In genomic region chr13:85254641-85255040, GRCh38 we compare ENCODE assay signal across 38 cellular contexts.
"Had no signal": no experiment of that assay in that cellular context is flagged by ENCODE, and none has a peak within 500 bp of the region (broad histone marks: within the 10 kb centered on the region; RNA-seq: fewer than 3 reads in every experiment).

No MANE protein-coding gene starts in this region.

- DNase-seq: activated B cell treated with CpG ODN at 0.5 μM for 24 hours; activated CD4-positive, alpha-beta memory T cell treated with anti-CD3 and anti-CD28 coated beads for 36 hours; activated CD4-positive, alpha-beta T cell treated with anti-CD3 and anti-CD28 coated beads for 4 hours; activated CD4-positive, alpha-beta T cell treated with anti-CD3 and anti-CD28 coated beads, Interleukin-2, amount 10 ng/mL, durations not matched to agents 24 days and 14 days; activated CD4-positive, alpha-beta T cell treated with anti-CD3 and anti-CD28 coated beads, Interleukin-2, amount 50 U/mL, for 1 hour; activated CD4-positive, alpha-beta T cell treated with anti-CD3 and anti-CD28 coated beads, Interleukin-2, amount 50 U/mL, for 4 hours; activated CD4-positive, CD25-positive, alpha-beta regulatory T cell treated with anti-CD3 and anti-CD28 coated beads, Interleukin-2, amount 50 U/mL, for 72 hours; activated CD8-positive, alpha-beta memory T cell treated with anti-CD3 and anti-CD28 coated beads, Interleukin-2, amount 50 U/mL, for 4 hours; activated CD8-positive, alpha-beta T cell treated with anti-CD3 and anti-CD28 coated beads for 36 hours; activated effector memory CD4-positive, alpha-beta T cell treated with anti-CD3 and anti-CD28 coated beads, Interleukin-2, amount 50 U/mL, for 16 hours; activated gamma-delta T cell treated with Interleukin-2 at 50 U/mL for 16 hours; activated naive CD4-positive, alpha-beta T cell; activated naive CD4-positive, alpha-beta T cell treated with anti-CD3 and anti-CD28 coated beads for 36 hours; activated naive CD4-positive, alpha-beta T cell treated with anti-CD3 and anti-CD28 coated beads, Interleukin-2, amount 50 U/mL, for 16 hours; activated naive CD8-positive, alpha-beta T cell treated with anti-CD3 and anti-CD28 coated beads for 36 hours; activated T-cell treated with anti-CD3 and anti-CD28 coated beads for 4 hours; activated T-cell treated with anti-CD3 and anti-CD28 coated beads, Interleukin-2, amount 50 U/mL, for 1 hour; activated T-cell treated with anti-CD3 and anti-CD28 coated beads, Interleukin-2, amount 50 U/mL, for 4 hours; activated T-cell treated with anti-CD3 and anti-CD28 coated beads, Interleukin-2, amount 50 U/mL, for 72 hours; adrenal gland; amniotic stem cell; aorta; body of pancreas; brain microvascular endothelial cell; caudate nucleus; cerebellar nuclear complex; T-helper 1 cell; T-helper 2 cell; T-helper 9 cell had no signal

- H3K4me3 Mint-ChIP-seq: activated B cell treated with CpG ODN at 0.5 μM for 24 hours; activated CD4-positive, alpha-beta memory T cell treated with anti-CD3 and anti-CD28 coated beads for 36 hours; activated CD4-positive, alpha-beta T cell treated with anti-CD3 and anti-CD28 coated beads, Interleukin-2, amount 10 ng/mL, durations not matched to agents 24 days and 14 days; activated CD8-positive, alpha-beta T cell treated with anti-CD3 and anti-CD28 coated beads for 36 hours; activated naive CD4-positive, alpha-beta T cell treated with anti-CD3 and anti-CD28 coated beads for 36 hours; activated naive CD8-positive, alpha-beta T cell treated with anti-CD3 and anti-CD28 coated beads for 36 hours; activated T-cell treated with anti-CD3 and anti-CD28 coated beads, Interleukin-2, amount 50 U/mL, for 4 hours; activated T-cell treated with anti-CD3 and anti-CD28 coated beads, Interleukin-2, amount 50 U/mL, for 72 hours; activated T-helper 1 cell treated with anti-CD3 and anti-CD28 coated beads, Interleukin-12 subunit alpha, Interleukin-12 subunit beta, Interleukin-2, Interleukin-4 antibody, amounts not matched to agents 30 ng/mL and 10 ng/mL and 1 ng/mL, durations not matched to agents 14 hours and 24 hours and 36 hours; activated T-helper 17 cell treated with anti-CD3 and anti-CD28 coated beads, Interleukin-2, amount 50 U/mL, for 72 hours; central memory CD8-positive, alpha-beta T cell; T-helper 1 cell treated with Interleukin-12 subunit alpha and Interleukin-12 subunit beta and Interleukin-4 antibody, amounts not matched to agents 30 μg/mL and 1 μg/mL, for 36 hours; T-helper 2 cell treated with Interferon-gamma antibody and Interleukin-4, amounts not matched to agents 5 μg/mL and 100 μg/mL, for 36 hours had no signal

- H3K4me1 Mint-ChIP-seq: activated B cell treated with CpG ODN at 0.5 μM for 24 hours; activated CD4-positive, alpha-beta T cell treated with anti-CD3 and anti-CD28 coated beads, Interleukin-2, amount 10 ng/mL, durations not matched to agents 24 days and 14 days; activated naive CD8-positive, alpha-beta T cell treated with anti-CD3 and anti-CD28 coated beads for 36 hours; activated T-helper 17 cell treated with anti-CD3 and anti-CD28 coated beads, Interleukin-2, amount 50 U/mL, for 72 hours; central memory CD8-positive, alpha-beta T cell had no signal

- H3K27me3 Mint-ChIP-seq: activated B cell treated with CpG ODN at 0.5 μM for 24 hours; activated CD4-positive, alpha-beta memory T cell treated with anti-CD3 and anti-CD28 coated beads for 36 hours; activated CD4-positive, alpha-beta T cell treated with anti-CD3 and anti-CD28 coated beads, Interleukin-2, amount 10 ng/mL, durations not matched to agents 24 days and 14 days; activated CD8-positive, alpha-beta T cell treated with anti-CD3 and anti-CD28 coated beads for 36 hours; activated naive CD8-positive, alpha-beta T cell treated with anti-CD3 and anti-CD28 coated beads for 36 hours; activated T-helper 17 cell treated with anti-CD3 and anti-CD28 coated beads, Interleukin-2, amount 50 U/mL, for 72 hours; central memory CD8-positive, alpha-beta T cell had no signal

- ATAC-seq: activated CD8-positive, alpha-beta T cell treated with anti-CD3 and anti-CD28 coated beads for 36 hours; activated naive CD4-positive, alpha-beta T cell treated with anti-CD3 and anti-CD28 coated beads, Interleukin-2, amount 50 U/mL, for 72 hours; activated T-cell treated with anti-CD3 and anti-CD28 coated beads, Interleukin-2, amount 50 U/mL, for 4 hours; activated T-cell treated with anti-CD3 and anti-CD28 coated beads, Interleukin-2, amount 50 U/mL, for 72 hours; activated T-helper 17 cell treated with anti-CD3 and anti-CD28 coated beads, Interleukin-2, amount 50 U/mL, for 72 hours; body of pancreas had no signal

- H3K36me3 Mint-ChIP-seq: activated CD4-positive, alpha-beta memory T cell treated with anti-CD3 and anti-CD28 coated beads for 36 hours; activated naive CD4-positive, alpha-beta T cell treated with anti-CD3 and anti-CD28 coated beads, Interleukin-2, amount 50 U/mL, for 72 hours; activated naive CD8-positive, alpha-beta T cell treated with anti-CD3 and anti-CD28 coated beads for 36 hours had no signal

- H3K27me3 ChIP-seq: adrenal gland, body of pancreas, brain microvascular endothelial cell, breast epithelium, cardiac muscle cell had no signal

- H3K9me3 ChIP-seq: adrenal gland, body of pancreas, breast epithelium had no signal

- H3K4me3 ChIP-seq: adrenal gland, body of pancreas, breast epithelium, cardiac muscle cell had no signal

- H3K27ac Mint-ChIP-seq: activated B cell treated with CpG ODN at 0.5 μM for 24 hours; activated CD4-positive, alpha-beta memory T cell treated with anti-CD3 and anti-CD28 coated beads for 36 hours; activated CD4-positive, alpha-beta T cell treated with anti-CD3 and anti-CD28 coated beads, Interleukin-2, amount 10 ng/mL, durations not matched to agents 24 days and 14 days; activated CD8-positive, alpha-beta T cell treated with anti-CD3 and anti-CD28 coated beads for 36 hours; activated naive CD4-positive, alpha-beta T cell treated with anti-CD3 and anti-CD28 coated beads for 36 hours; activated naive CD4-positive, alpha-beta T cell treated with anti-CD3 and anti-CD28 coated beads, Interleukin-2, amount 50 U/mL, for 72 hours; activated naive CD8-positive, alpha-beta T cell treated with anti-CD3 and anti-CD28 coated beads for 36 hours; activated T-cell treated with anti-CD3 and anti-CD28 coated beads, Interleukin-2, amount 50 U/mL, for 72 hours; activated T-helper 1 cell treated with anti-CD3 and anti-CD28 coated beads, Interleukin-12 subunit alpha, Interleukin-12 subunit beta, Interleukin-2, Interleukin-4 antibody, amounts not matched to agents 30 ng/mL and 10 ng/mL and 1 ng/mL, durations not matched to agents 14 hours and 24 hours and 36 hours; activated T-helper 17 cell treated with anti-CD3 and anti-CD28 coated beads, Interleukin-2, amount 50 U/mL, for 72 hours; T-helper 1 cell treated with Interleukin-12 subunit alpha and Interleukin-12 subunit beta and Interleukin-4 antibody, amounts not matched to agents 30 μg/mL and 1 μg/mL, for 36 hours; T-helper 2 cell treated with Interferon-gamma antibody and Interleukin-4, amounts not matched to agents 5 μg/mL and 100 μg/mL, for 36 hours had no signal

- H3K4me1 ChIP-seq: adrenal gland, body of pancreas, breast epithelium had no signal

- H3K27ac ChIP-seq: adrenal gland, body of pancreas, brain microvascular endothelial cell, breast epithelium, cardiac muscle cell, VCaP had no signal

- H3K36me3 ChIP-seq: adrenal gland, brain microvascular endothelial cell, breast epithelium, cardiac muscle cell had no signal

- H3K9me3 Mint-ChIP-seq: activated CD4-positive, alpha-beta T cell treated with anti-CD3 and anti-CD28 coated beads, Interleukin-2, amount 10 ng/mL, durations not matched to agents 24 days and 14 days; activated naive CD4-positive, alpha-beta T cell treated with anti-CD3 and anti-CD28 coated beads, Interleukin-2, amount 50 U/mL, for 72 hours; activated T-helper 1 cell treated with anti-CD3 and anti-CD28 coated beads, Interleukin-12 subunit alpha, Interleukin-12 subunit beta, Interleukin-2, Interleukin-4 antibody, amounts not matched to agents 30 ng/mL and 10 ng/mL and 1 ng/mL, durations not matched to agents 14 hours and 24 hours and 36 hours had no signal
